ENCODE assay signal across 16 cellular contexts in the genomic region with DNA sequence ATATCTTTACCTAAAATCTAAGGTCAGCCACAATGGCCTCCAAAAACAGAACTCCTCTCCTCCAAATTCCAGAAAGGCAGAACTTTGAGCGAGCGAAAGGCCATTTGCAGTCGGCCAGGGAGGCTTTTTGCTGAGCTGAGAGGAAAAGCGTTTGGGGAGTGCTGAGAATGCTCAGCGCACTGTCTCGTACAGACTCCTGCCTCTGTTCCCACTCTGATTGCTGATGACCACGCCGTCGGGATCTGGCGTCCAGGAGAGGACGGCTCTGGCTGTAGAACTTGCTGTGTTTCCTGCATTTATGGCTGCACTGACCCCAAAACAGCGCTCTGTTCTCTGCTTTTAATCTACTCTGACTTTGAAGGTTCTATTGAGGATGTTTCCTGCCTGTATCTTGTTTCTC.
DNase-seq lines count a peak whose midpoint lies in the region; ATAC-seq, FAIRE-seq and TF ChIP-seq lines count a peak whose summit lies in the region.
"Had no signal": no experiment of that assay in that cellular context is flagged by ENCODE, and none has a peak within 500 bp of the region (broad histone marks: within the 10 kb centered on the region; RNA-seq: fewer than 3 reads in every experiment).

No MANE protein-coding gene starts in this region.

- H3K27me3 ChIP-seq in sigmoid colon = no peaks in the 10 kb centered on the region

- WGBS in sigmoid colon, 2 donors = 69 to 82% methylated on average over 12 of the region's 12 CpGs

- no peaks in the 10 kb centered on the region for H3K9me3 ChIP-seq in kidney (ENCODE audit: control insufficient read depth in 1 of 2, low read length in 2 of 2)
- H3K9me3 ChIP-seq in sigmoid colon = no peaks in the 10 kb centered on the region

- H3K27ac ChIP-seq in kidney (ENCODE audit: low read depth in 2 of 2, low read length in 2 of 2) (peak overlapping the region; percentile 7 to 74), sigmoid colon (peak overlapping the region in 3 of 4 donors; percentile 35 to 62 (median 52))

- no peak for FAIRE-seq in kidney (lab: Jason Lieb, UNC)
- FAIRE-seq: endometrium had no signal

- no peak for TF ChIP-seq CTCF in kidney (IDR thresholded peaks at IDR 0.05; ENCODE audit: borderline replicate concordance, extremely low read depth, insufficient read depth)
- no peak for TF ChIP-seq CTCF in sigmoid colon (IDR thresholded peaks at IDR 0.05)

- no peak for ATAC-seq in GM21723 (IDR thresholded peaks at IDR 0.05; ENCODE audit: unreplicated experiment)

- H3K9ac ChIP-seq in kidney (ENCODE audit: low read length in 2 of 2) = peak overlapping the region in 1 of 2 donors; percentile 12

- TF ChIP-seq POLR2A in sigmoid colon (IDR thresholded peaks at IDR 0.05) = no peak

- peaks cover 0 to 6% of the 10 kb centered on the region in 2 donors for H3K4me1 ChIP-seq in kidney (ENCODE audit: control insufficient read depth in 1 of 2, insufficient read depth in 1 of 2, low read depth in 1 of 2, low read length in 2 of 2)
- H3K4me1 ChIP-seq in sigmoid colon = peaks cover 0 to 25% (median 17%) of the 10 kb centered on the region in 4 donors

- H3K4me3 ChIP-seq in kidney (ENCODE audit: low read length in 2 of 2) (peak overlapping the region; percentile 4 to 42), sigmoid colon (peak overlapping the region in 2 of 4 donors; percentile 25 to 29)

- intact Hi-C loops in kidney (cut with DNase I) = no loop called here
- intact Hi-C loops in sigmoid colon (cut with DNase I) = no loop called here

- peak; percentile 24 for DNase-seq in AG20443 (ENCODE audit: low spot score)
- DNase-seq in Daoy (ENCODE audit: low read depth) = peak; percentile 14
- DNase-seq in kidney = no peak
- peak; percentile 65 for DNase-seq in sigmoid colon
- DNase-seq in UCSD-AML1 (lab: John Stamatoyannopoulos, UW; ENCODE audit: unreplicated experiment) = no peak
- no peak for DNase-seq in stimulated activated CD4-positive, alpha-beta T cell treated with anti-CD3 and anti-CD28 coated beads, Interleukin-1b, Interleukin-23, amount 100 ng/mL, for 48 hours
- DNase-seq: activated naive CD4-positive, alpha-beta T cell treated with Interleukin-2 at 50 U/mL for 16 hours; central memory CD4-positive, alpha-beta T cell; DMS79 treated with DMSO at 0.1 percent for 48 hours; foreskin fibroblast; H7; NCI-H1930; NCI-H69; SW 1271 had no signal

- no peaks in the 10 kb centered on the region for H3K36me3 ChIP-seq in kidney (ENCODE audit: control insufficient read depth in 1 of 2, insufficient read depth in 2 of 2, low read length in 2 of 2)
- H3K36me3 ChIP-seq in sigmoid colon = no peaks in the 10 kb centered on the region

- TF ChIP-seq EP300 in sigmoid colon (IDR thresholded peaks at IDR 0.05) = no peak

Comparison
In these comparisons a context has a peak if more than half of its experiments do, and no peak if none do; other contexts are left out.
1. DNase-seq: peak in AG20443 (single experiment), Daoy (single experiment) and sigmoid colon (single experiment); none in kidney (single experiment), UCSD-AML1 (single experiment) and stimulated activated CD4-positive, alpha-beta T cell treated with anti-CD3 and anti-CD28 coated beads, Interleukin-1b, Interleukin-23, amount 100 ng/mL, for 48 hours (single experiment).